8 cellular contexts compared by ENCODE assay signal in genomic region chrX:48522291-48522690, GRCh38. TPM values are rescaled to one million over a fixed set of nuclear protein-coding genes. Genes with fewer than 3 reads are reported as not detected.
DNase-seq lines count a peak whose midpoint lies in the region; ATAC-seq and TF ChIP-seq lines count a peak whose summit lies in the region.

No MANE protein-coding gene starts in this region.

- POLR2A ChIA-PET in activated CD4-positive, alpha-beta T cell treated with anti-CD3 and anti-CD28 coated beads for 36 hours (lab: Charles Lee) = no interaction called here

- H3K27me3 Mint-ChIP-seq in activated CD4-positive, alpha-beta T cell treated with anti-CD3 and anti-CD28 coated beads for 36 hours = no peaks in the 10 kb centered on the region

- peak overlapping the region; percentile 89 for H3K4me3 Mint-ChIP-seq in activated CD4-positive, alpha-beta T cell treated with anti-CD3 and anti-CD28 coated beads for 36 hours

- no peak for TF ChIP-seq CTCF in testis (IDR thresholded peaks at IDR 0.05)

- intact Hi-C loops in activated CD4-positive, alpha-beta T cell treated with anti-CD3 and anti-CD28 coated beads for 36 hours (cut with DNase I, micrococcal nuclease) = loop anchor here (5.0 kb wide), 3 partner anchors 45 to 280 kb away; partner anchors contain the start of genes FTSJ1 (in 1 of the 2), HDAC6 (in 1 of the 2) and WDR13 (in 1 of the 2)
- intact Hi-C loops in left colon (cut with DNase I, micrococcal nuclease) (no loop called here), testis (cut with DNase I; ENCODE audit: low total_unique reads) (no loop called here)

- no peaks in the 10 kb centered on the region for H3K9me3 Mint-ChIP-seq in activated CD4-positive, alpha-beta T cell treated with anti-CD3 and anti-CD28 coated beads for 36 hours (ENCODE audit: low read depth)

- H3K27ac Mint-ChIP-seq in activated CD4-positive, alpha-beta T cell treated with anti-CD3 and anti-CD28 coated beads for 36 hours = peak overlapping the region; percentile 89

- WGBS in testis, 2 donors = 0 to 5% methylated on average over 2 to 6 of the region's 10 CpGs

- peak overlapping the region; percentile 61 for H3K9ac ChIP-seq in adipocyte (ENCODE audit: low read length)

- CTCF ChIA-PET in activated CD4-positive, alpha-beta T cell treated with anti-CD3 and anti-CD28 coated beads for 36 hours (lab: Charles Lee) = interaction anchor here (0.7 kb wide), 1 partner anchor 23 kb away, joined by 4 read pairs; no protein-coding TSS in a partner anchor

- H3K36me3 ChIP-seq in adipocyte (ENCODE audit: control insufficient read depth, insufficient read depth, low read length, severe bottlenecking) (peaks cover 13% of the 10 kb centered on the region), testis (ENCODE audit: low read depth, missing control alignments) (no peaks in the 10 kb centered on the region)

- no peaks in the 10 kb centered on the region for H3K27me3 ChIP-seq in adipocyte (replicated peaks; ENCODE audit: control insufficient read depth, insufficient read depth, low read length)
- H3K27me3 ChIP-seq in testis = no peaks in the 10 kb centered on the region

- DNase-seq in activated CD4-positive, alpha-beta T cell treated with anti-CD3 and anti-CD28 coated beads for 36 hours = no peak
- DNase-seq in activated CD4-positive, alpha-beta T cell treated with anti-CD3 and anti-CD28 coated beads for 48 hours = no peak
- DNase-seq in adipocyte (ENCODE audit: low read depth) (no peak), left colon (peak; percentile 47 to 48), testis (no peak), ecto neural progenitor cell (ENCODE audit: low spot score) (no peak), islet precursor cell (no peak)

- ATAC-seq in activated CD4-positive, alpha-beta T cell treated with anti-CD3 and anti-CD28 coated beads for 36 hours = no peak
- peak; percentile 71 for ATAC-seq in left colon
- ATAC-seq in HG03442 (IDR thresholded peaks at IDR 0.05; ENCODE audit: unreplicated experiment) = no peak

- H3K27ac ChIP-seq in testis = peak overlapping the region in 1 of 2 donors; percentile 59

- H3K4me3 ChIP-seq in adipocyte (ENCODE audit: low read length) (peak overlapping the region; percentile 66), testis (peak overlapping the region; percentile 58 to 65)

- no peak for TF ChIP-seq POLR2A in testis (IDR thresholded peaks at IDR 0.05)

- no peaks in the 10 kb centered on the region for H3K9me3 ChIP-seq in adipocyte (ENCODE audit: control insufficient read depth, low read length)
- no peaks in the 10 kb centered on the region for H3K9me3 ChIP-seq in testis

- H3K36me3 Mint-ChIP-seq in activated CD4-positive, alpha-beta T cell treated with anti-CD3 and anti-CD28 coated beads for 36 hours (ENCODE audit: low read depth) = peaks cover 19% of the 10 kb centered on the region

- H3K4me1 Mint-ChIP-seq in activated CD4-positive, alpha-beta T cell treated with anti-CD3 and anti-CD28 coated beads for 36 hours = peaks cover 15% of the 10 kb centered on the region

- peaks cover 3% of the 10 kb centered on the region for H3K4me1 ChIP-seq in adipocyte (ENCODE audit: control insufficient read depth, insufficient read depth, low read length)
- peaks cover 3% of the 10 kb centered on the region for H3K4me1 ChIP-seq in testis

RNA-seq across cellular contexts. Expression of gene EBP, which starts 0.7 kb away (rescaled TPM):
- total RNA-seq in activated CD4-positive, alpha-beta T cell treated with anti-CD3 and anti-CD28 coated beads for 36 hours = 100 to 1,000 TPM; 137 to 140 TPM
- total RNA-seq in left colon (100 to 1,000 TPM; 152 to 207 TPM), testis (10 to 100 TPM; 30.4 to 61.0 TPM)
- polyA plus RNA-seq in testis (ENCODE audit: insufficient read depth, low read depth, low replicate concordance) = 48.8 TPM

RNA-seq across cellular contexts. Expression of gene PORCN, which starts 13.5 kb away (rescaled TPM):
- 1 to 10 TPM; 6.9 to 9.0 TPM for total RNA-seq in activated CD4-positive, alpha-beta T cell treated with anti-CD3 and anti-CD28 coated beads for 36 hours
- 1 to 10 TPM; 4.0 to 5.8 TPM for total RNA-seq in left colon
- 100 to 1,000 TPM in 1 of 2 donors, 10 to 100 TPM in 1; 58.7 to 110 TPM for total RNA-seq in testis
- polyA plus RNA-seq in testis (ENCODE audit: insufficient read depth, low read depth, low replicate concordance) = 25.0 TPM

RNA-seq across cellular contexts. Expression of gene TBC1D25, which starts 17.2 kb away (rescaled TPM):
- total RNA-seq in activated CD4-positive, alpha-beta T cell treated with anti-CD3 and anti-CD28 coated beads for 36 hours = 10 to 100 TPM; 13.2 to 15.2 TPM
- total RNA-seq in left colon (10 to 100 TPM; 11.6 to 15.7 TPM), testis (10 to 100 TPM; 27.3 to 36.1 TPM)
- polyA plus RNA-seq in testis (ENCODE audit: insufficient read depth, low read depth, low replicate concordance) = 19.3 TPM

RNA-seq across cellular contexts. Expression of gene FTSJ1, which starts 46.3 kb away (rescaled TPM):
- 10 to 100 TPM; 73.0 to 93.7 TPM for total RNA-seq in activated CD4-positive, alpha-beta T cell treated with anti-CD3 and anti-CD28 coated beads for 36 hours
- total RNA-seq in left colon = 10 to 100 TPM; 19.5 to 25.1 TPM
- total RNA-seq in testis = 10 to 100 TPM; 46.4 to 50.9 TPM
- 38.0 TPM for polyA plus RNA-seq in testis (ENCODE audit: insufficient read depth, low read depth, low replicate concordance)

RNA-seq across cellular contexts. Expression of gene RBM3, which starts 52.0 kb away (rescaled TPM):
- 100 to 1,000 TPM; 164 to 202 TPM for total RNA-seq in activated CD4-positive, alpha-beta T cell treated with anti-CD3 and anti-CD28 coated beads for 36 hours
- 100 to 1,000 TPM; 156 to 263 TPM for total RNA-seq in left colon
- total RNA-seq in testis = 100 to 1,000 TPM; 121 to 167 TPM
- 214 TPM for polyA plus RNA-seq in testis (ENCODE audit: insufficient read depth, low read depth, low replicate concordance)

Comparison
In these comparisons a context has a peak if more than half of its experiments do, and no peak if none do; other contexts are left out.
1. DNase-seq: peak in left colon (2 of 2); none in activated CD4-positive, alpha-beta T cell treated with anti-CD3 and anti-CD28 coated beads for 36 hours (single experiment), activated CD4-positive, alpha-beta T cell treated with anti-CD3 and anti-CD28 coated beads for 48 hours (single experiment), adipocyte (single experiment), testis (single experiment), ecto neural progenitor cell (single experiment) and islet precursor cell (single experiment).
2. RNA of gene PORCN, which starts 13.5 kb away (total RNA-seq): 58.7 to 110 TPM in testis; 6.9 to 9.0 TPM in activated CD4-positive, alpha-beta T cell treated with anti-CD3 and anti-CD28 coated beads for 36 hours and 4.0 to 5.8 TPM in left colon; every median in the first group is over 4 times any median in the second.
3. intact Hi-C loops: an anchor here in activated CD4-positive, alpha-beta T cell treated with anti-CD3 and anti-CD28 coated beads for 36 hours (5.0 kb wide); none called in left colon and testis.